In genomic region chr3:53845103-53845880, GRCh38 we compare ENCODE assay signal across 1 cellular context.
TF ChIP-seq lines count a peak whose summit lies in the region.

No MANE protein-coding gene starts in this region.

TF ChIP-seq in HEK293, 187 proteins besides CTCF, POLR2A, EP300 and RAD21 (continued from another document and continues in another):
- TF ChIP-seq ZBTB10 (tag by site-specific recombination; IDR thresholded peaks at IDR 0.05), result no peak
- no peak for TF ChIP-seq ZNF23 (tag by site-specific recombination; IDR thresholded peaks at IDR 0.05; ENCODE audit: borderline replicate concordance)
- no peak for TF ChIP-seq ZSCAN4 (tag by site-specific recombination; IDR thresholded peaks at IDR 0.05)
- no peak for TF ChIP-seq ZBTB17 (tag by site-specific recombination; IDR thresholded peaks at IDR 0.05)
- no peak for TF ChIP-seq ZNF311 (tag by site-specific recombination; IDR thresholded peaks at IDR 0.05; ENCODE audit: borderline replicate concordance)
- TF ChIP-seq RBAK (tag by site-specific recombination; IDR thresholded peaks at IDR 0.05), result no peak
- TF ChIP-seq ZBTB11 (tag by site-specific recombination; conservative IDR thresholded peaks at IDR 0.05; ENCODE audit: low read depth), result peak; percentile 82
- no peak for TF ChIP-seq ZNF2 (tag by site-specific recombination; IDR thresholded peaks at IDR 0.05)
- no peak for TF ChIP-seq ZNF585B (tag by site-specific recombination; IDR thresholded peaks at IDR 0.05)
- TF ChIP-seq ZNF140 (tag by site-specific recombination; IDR thresholded peaks at IDR 0.05), result no peak
- TF ChIP-seq ZNF398 (tag by site-specific recombination; IDR thresholded peaks at IDR 0.05), result no peak
- TF ChIP-seq ZNF221 (tag by site-specific recombination; IDR thresholded peaks at IDR 0.05; ENCODE audit: borderline replicate concordance), result no peak
- TF ChIP-seq ZSCAN30 (tag by site-specific recombination; IDR thresholded peaks at IDR 0.05), result no peak
- TF ChIP-seq BCL6B (tag by site-specific recombination; IDR thresholded peaks at IDR 0.05), result no peak
- peak; percentile 33 for TF ChIP-seq ZNF600 (tag by site-specific recombination; IDR thresholded peaks at IDR 0.05)
- no peak for TF ChIP-seq ZBTB48 (tag by site-specific recombination; IDR thresholded peaks at IDR 0.05)
- no peak for TF ChIP-seq ZNF701 (tag by site-specific recombination; IDR thresholded peaks at IDR 0.05)
- no peak for TF ChIP-seq ZNF214 (tag by site-specific recombination; IDR thresholded peaks at IDR 0.05; ENCODE audit: borderline replicate concordance)
- TF ChIP-seq BCL11B (tag by site-specific recombination; IDR thresholded peaks at IDR 0.05; ENCODE audit: low read depth), result 0 out of 2 replicates have a peak, but pooled peaks have one; percentile 18
- no peak for TF ChIP-seq ZNF133 (tag by site-specific recombination; IDR thresholded peaks at IDR 0.05)
- no peak for TF ChIP-seq TCF7L2 (IDR thresholded peaks at IDR 0.05; ENCODE audit: borderline replicate concordance, low read depth, low read length)
- TF ChIP-seq ZBTB21 (tag by site-specific recombination; IDR thresholded peaks at IDR 0.05), result no peak
- no peak for TF ChIP-seq ZNF664 (tag by site-specific recombination; IDR thresholded peaks at IDR 0.05)
- TF ChIP-seq ZBTB7A (tag by site-specific recombination; IDR thresholded peaks at IDR 0.05; ENCODE audit: low read depth), result no peak
- TF ChIP-seq PRDM6 (tag by site-specific recombination; IDR thresholded peaks at IDR 0.05), result no peak
- no peak for TF ChIP-seq ZNF449 (tag by site-specific recombination; IDR thresholded peaks at IDR 0.05)
- no peak for TF ChIP-seq ZFP41 (tag by site-specific recombination; IDR thresholded peaks at IDR 0.05; ENCODE audit: borderline replicate concordance)
- TF ChIP-seq ZNF148 (tag by site-specific recombination; IDR thresholded peaks at IDR 0.05; ENCODE audit: borderline replicate concordance), result no peak
- TF ChIP-seq SETDB1 (IDR thresholded peaks at IDR 0.05; ENCODE audit: insufficient read length, low read length), result no peak
- no peak for TF ChIP-seq ZSCAN18 (tag by site-specific recombination; IDR thresholded peaks at IDR 0.05)
- no peak for TF ChIP-seq ZNF169 (tag by site-specific recombination; IDR thresholded peaks at IDR 0.05)
- no peak for TF ChIP-seq ZNF514 (tag by site-specific recombination; IDR thresholded peaks at IDR 0.05)
- no peak for TF ChIP-seq REPIN1 (tag by site-specific recombination; IDR thresholded peaks at IDR 0.05; ENCODE audit: low read depth)
- TF ChIP-seq YY1 (tag by site-specific recombination; IDR thresholded peaks at IDR 0.05), result no peak
- TF ChIP-seq ZFP69B (tag by site-specific recombination; IDR thresholded peaks at IDR 0.05), result no peak
- TF ChIP-seq ZBTB20 (tag by site-specific recombination; IDR thresholded peaks at IDR 0.05), result peak; percentile 87
- no peak for TF ChIP-seq ZNF362 (tag by site-specific recombination; IDR thresholded peaks at IDR 0.05)
- no peak for TF ChIP-seq ZIC2 (tag by site-specific recombination; IDR thresholded peaks at IDR 0.05)
- TF ChIP-seq ZNF26 (tag by site-specific recombination; IDR thresholded peaks at IDR 0.05), result no peak
- TF ChIP-seq ZNF561 (tag by site-specific recombination; IDR thresholded peaks at IDR 0.05; ENCODE audit: borderline replicate concordance), result no peak
- TF ChIP-seq GLI2 (tag by site-specific recombination; IDR thresholded peaks at IDR 0.05; ENCODE audit: borderline replicate concordance, low read depth), result no peak
